ENCODE assay signal across 18 cellular contexts in genomic region chr1:156180471-156180870, GRCh38.
"Had no signal": no experiment of that assay in that cellular context is flagged by ENCODE, and none has a peak within 500 bp of the region (broad histone marks: within the 10 kb centered on the region; RNA-seq: fewer than 3 reads in every experiment).

No MANE protein-coding gene starts in this region.

- DNase-seq: activated CD8-positive, alpha-beta memory T cell treated with anti-CD3 and anti-CD28 coated beads for 24 hours; activated CD8-positive, alpha-beta memory T cell treated with anti-CD3 and anti-CD28 coated beads, Interleukin-2, amount 50 U/mL, for 48 hours; activated effector memory CD4-positive, alpha-beta T cell treated with anti-CD3 and anti-CD28 coated beads, Interleukin-2, amount 50 U/mL, for 16 hours; activated naive CD4-positive, alpha-beta T cell treated with anti-CD3 and anti-CD28 coated beads, Interleukin-2, amount 50 U/mL, for 16 hours; activated T-cell treated with anti-CD3 and anti-CD28 coated beads, Interleukin-2, amount 50 U/mL, for 48 hours; esophagus squamous epithelium; nephron progenitor cell; occipital lobe; posterior cingulate gyrus; retina; stimulated activated CD8-positive, alpha-beta memory T cell treated with anti-CD3 and anti-CD28 coated beads, Interleukin-4, amount 100 ng/mL, for 48 hours; stimulated activated naive CD4-positive, alpha-beta T cell; T-cell had no signal

- H3K4me3 Mint-ChIP-seq: T-cell had no signal

- H3K9me3 ChIP-seq: breast epithelium, esophagus squamous epithelium had no signal

- H3K36me3 ChIP-seq: breast epithelium had no signal

- FAIRE-seq: astrocyte, keratinocyte had no signal

- H3K4me1 ChIP-seq: breast epithelium, esophagus squamous epithelium had no signal

- H3K27ac Mint-ChIP-seq: T-cell had no signal

- H3K9me3 Mint-ChIP-seq: T-cell had no signal

- H3K27ac ChIP-seq: breast epithelium, coronary artery, esophagus squamous epithelium had no signal

- H3K36me3 Mint-ChIP-seq: T-cell had no signal

- H3K27me3 ChIP-seq: breast epithelium, esophagus squamous epithelium had no signal

- H3K4me3 ChIP-seq: breast epithelium, coronary artery, esophagus squamous epithelium, lung had no signal

- ATAC-seq: T-cell had no signal
